ENCODE assay signal across 21 cellular contexts in the genomic region with DNA sequence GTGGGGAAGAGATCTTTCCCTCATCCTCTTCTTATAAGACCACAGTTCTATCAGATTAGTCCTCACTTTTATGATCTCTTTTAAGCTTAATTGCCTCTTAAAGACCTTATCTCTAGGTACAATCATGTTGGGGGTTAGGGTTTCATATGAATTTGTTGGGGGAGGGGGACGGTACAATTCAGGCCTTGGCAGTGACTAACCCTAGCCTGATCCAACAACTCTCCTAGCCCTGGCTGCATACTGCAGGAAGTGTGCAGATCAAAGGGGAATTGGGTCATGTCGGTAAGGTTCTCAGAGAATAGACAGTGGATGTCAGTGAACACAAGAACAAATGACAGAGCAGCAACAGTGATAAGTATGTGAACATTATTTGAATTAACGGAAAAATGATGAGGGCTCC. TPM values are rescaled to one million over a fixed set of nuclear protein-coding genes. Genes with fewer than 3 reads are reported as not detected.
"Had no signal": no experiment of that assay in that cellular context is flagged by ENCODE, and none has a peak within 500 bp of the region (broad histone marks: within the 10 kb centered on the region; RNA-seq: fewer than 3 reads in every experiment).

No MANE protein-coding gene starts in this region.

- H3K4me2 ChIP-seq: neural progenitor cell, smooth muscle cell had no signal

- DNase-seq: dermis blood vessel endothelial cell; erythroblast; foreskin melanocyte; heart left ventricle; hippocampal formation; nucleus accumbens; ovary; stimulated activated CD4-positive, alpha-beta T cell treated with anti-CD3 and anti-CD28 coated beads, Interleukin-2, amount 100 ng/mL, for 48 hours; stimulated activated naive CD4-positive, alpha-beta T cell treated with Interleukin-2 at 50 U/mL for 16 hours; trophoblast cell; uterus had no signal

- H3K36me3 ChIP-seq: heart left ventricle, neural progenitor cell, ovary, right atrium auricular region, uterus had no signal

- H3K9me3 Mint-ChIP-seq: natural killer cell treated with Interleukin-12 subunit alpha and Interleukin-12 subunit beta and Interleukin-15 and Interleukin-18, amount 100 ng/mL, for 72 hours; neural progenitor cell had no signal

- H3K9me3 ChIP-seq: heart left ventricle, ovary, right atrium auricular region, uterus had no signal

- H3K27ac ChIP-seq: heart left ventricle, neural progenitor cell, ovary, right atrium auricular region, uterus had no signal

- ATAC-seq: heart left ventricle; natural killer cell treated with Interleukin-12 subunit alpha and Interleukin-12 subunit beta and Interleukin-15 and Interleukin-18, amount 100 ng/mL, for 72 hours had no signal

- H3K9ac ChIP-seq: neural progenitor cell had no signal

- H3K27me3 ChIP-seq: neural progenitor cell, ovary, uterus had no signal

- FAIRE-seq: colon, endothelial cell of umbilical vein had no signal

- H3K4me1 ChIP-seq: neural progenitor cell, right atrium auricular region, uterus had no signal

- H3K4me3 Mint-ChIP-seq: mesothelial cell of epicardium; natural killer cell treated with Interleukin-12 subunit alpha and Interleukin-12 subunit beta and Interleukin-15 and Interleukin-18, amount 100 ng/mL, for 72 hours; neural progenitor cell had no signal

- H3K36me3 Mint-ChIP-seq: mesothelial cell of epicardium; natural killer cell treated with Interleukin-12 subunit alpha and Interleukin-12 subunit beta and Interleukin-15 and Interleukin-18, amount 100 ng/mL, for 72 hours; neural progenitor cell had no signal

- H3K4me1 Mint-ChIP-seq: mesothelial cell of epicardium, neural progenitor cell had no signal

- H3K27ac Mint-ChIP-seq: mesothelial cell of epicardium; natural killer cell treated with Interleukin-12 subunit alpha and Interleukin-12 subunit beta and Interleukin-15 and Interleukin-18, amount 100 ng/mL, for 72 hours; neural progenitor cell had no signal

- H3K4me3 ChIP-seq: heart left ventricle, neural progenitor cell, ovary, right atrium auricular region, smooth muscle cell, uterus had no signal

- H2AFZ ChIP-seq: neural progenitor cell had no signal

RNA-seq across cellular contexts. Expression of a gene that starts 16.4 kb away (rescaled TPM):
- total RNA-seq: dermis blood vessel endothelial cell; endothelial cell of umbilical vein; heart left ventricle; kidney epithelial cell; lung microvascular endothelial cell; mesothelial cell of epicardium; natural killer cell treated with Interleukin-12 subunit alpha and Interleukin-12 subunit beta and Interleukin-15 and Interleukin-18, amount 100 ng/mL, for 72 hours; posterior vena cava; right atrium auricular region had no signal
- polyA plus RNA-seq: endothelial cell of umbilical vein, heart left ventricle had no signal
